ENCODE assay signal across 1 cellular context in the genomic region with DNA sequence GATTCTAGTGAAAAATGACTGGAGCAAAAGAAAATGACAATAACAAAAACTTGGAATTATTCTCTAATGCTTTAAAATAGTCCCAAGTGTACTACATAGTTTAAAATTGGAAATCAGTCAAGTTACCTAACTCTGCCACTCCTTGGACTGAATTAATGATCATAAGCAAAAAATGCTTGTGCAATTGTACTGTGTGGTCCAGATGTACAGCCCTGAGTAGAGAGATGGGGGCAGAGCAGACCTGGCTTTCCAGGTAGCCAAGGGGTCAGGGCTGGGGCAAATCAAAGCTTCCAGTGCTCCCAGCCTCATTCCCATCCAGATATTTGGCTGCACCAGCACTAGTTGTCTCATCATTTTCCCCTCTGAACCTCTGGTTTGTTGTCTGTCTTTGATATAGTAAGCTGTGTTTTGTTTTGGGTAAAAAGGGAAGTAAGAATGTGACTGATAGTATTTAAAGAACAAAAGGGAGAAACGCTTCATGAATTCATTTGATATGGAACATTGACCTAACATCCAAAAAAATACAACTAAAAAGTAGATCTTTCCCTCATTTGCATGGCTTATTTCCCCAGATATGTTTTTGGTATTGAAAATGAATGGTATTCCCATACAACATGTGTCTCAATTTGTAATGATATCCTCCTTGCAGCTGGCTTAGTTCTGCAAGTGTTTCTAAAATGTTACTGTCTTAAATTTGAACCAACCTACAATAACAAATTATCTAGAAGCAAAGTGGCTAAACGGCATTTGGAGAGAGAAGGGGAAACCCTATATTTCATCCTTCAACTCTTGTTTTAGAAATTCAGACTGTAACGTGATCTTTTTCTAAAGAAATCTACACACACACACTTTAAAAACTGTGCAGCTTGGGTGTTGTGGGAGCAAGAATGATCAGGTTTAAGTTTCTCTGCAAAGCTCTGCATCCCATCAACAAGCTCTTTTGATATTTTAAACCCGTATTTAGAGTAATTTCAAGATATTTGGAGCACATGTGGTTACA.
TF ChIP-seq lines count a peak whose summit lies in the region.

No MANE protein-coding gene starts in this region.

TF ChIP-seq in GM12878, 131 proteins besides CTCF, POLR2A, EP300 and RAD21 (continued from another document):
- TF ChIP-seq, protein P1, sequence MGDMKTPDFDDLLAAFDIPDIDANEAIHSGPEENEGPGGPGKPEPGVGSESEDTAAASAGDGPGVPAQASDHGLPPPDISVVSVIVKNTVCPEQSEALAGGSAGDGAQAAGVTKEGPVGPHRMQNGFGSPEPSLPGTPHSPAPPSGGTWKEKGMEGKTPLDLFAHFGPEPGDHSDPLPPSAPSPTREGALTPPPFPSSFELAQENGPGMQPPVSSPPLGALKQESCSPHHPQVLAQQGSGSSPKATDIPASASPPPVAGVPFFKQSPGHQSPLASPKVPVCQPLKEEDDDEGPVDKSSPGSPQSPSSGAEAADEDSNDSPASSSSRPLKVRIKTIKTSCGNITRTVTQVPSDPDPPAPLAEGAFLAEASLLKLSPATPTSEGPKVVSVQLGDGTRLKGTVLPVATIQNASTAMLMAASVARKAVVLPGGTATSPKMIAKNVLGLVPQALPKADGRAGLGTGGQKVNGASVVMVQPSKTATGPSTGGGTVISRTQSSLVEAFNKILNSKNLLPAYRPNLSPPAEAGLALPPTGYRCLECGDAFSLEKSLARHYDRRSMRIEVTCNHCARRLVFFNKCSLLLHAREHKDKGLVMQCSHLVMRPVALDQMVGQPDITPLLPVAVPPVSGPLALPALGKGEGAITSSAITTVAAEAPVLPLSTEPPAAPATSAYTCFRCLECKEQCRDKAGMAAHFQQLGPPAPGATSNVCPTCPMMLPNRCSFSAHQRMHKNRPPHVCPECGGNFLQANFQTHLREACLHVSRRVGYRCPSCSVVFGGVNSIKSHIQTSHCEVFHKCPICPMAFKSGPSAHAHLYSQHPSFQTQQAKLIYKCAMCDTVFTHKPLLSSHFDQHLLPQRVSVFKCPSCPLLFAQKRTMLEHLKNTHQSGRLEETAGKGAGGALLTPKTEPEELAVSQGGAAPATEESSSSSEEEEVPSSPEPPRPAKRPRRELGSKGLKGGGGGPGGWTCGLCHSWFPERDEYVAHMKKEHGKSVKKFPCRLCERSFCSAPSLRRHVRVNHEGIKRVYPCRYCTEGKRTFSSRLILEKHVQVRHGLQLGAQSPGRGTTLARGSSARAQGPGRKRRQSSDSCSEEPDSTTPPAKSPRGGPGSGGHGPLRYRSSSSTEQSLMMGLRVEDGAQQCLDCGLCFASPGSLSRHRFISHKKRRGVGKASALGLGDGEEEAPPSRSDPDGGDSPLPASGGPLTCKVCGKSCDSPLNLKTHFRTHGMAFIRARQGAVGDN (IDR thresholded peaks at IDR 0.05), result no peak
- TF ChIP-seq, protein P2, sequence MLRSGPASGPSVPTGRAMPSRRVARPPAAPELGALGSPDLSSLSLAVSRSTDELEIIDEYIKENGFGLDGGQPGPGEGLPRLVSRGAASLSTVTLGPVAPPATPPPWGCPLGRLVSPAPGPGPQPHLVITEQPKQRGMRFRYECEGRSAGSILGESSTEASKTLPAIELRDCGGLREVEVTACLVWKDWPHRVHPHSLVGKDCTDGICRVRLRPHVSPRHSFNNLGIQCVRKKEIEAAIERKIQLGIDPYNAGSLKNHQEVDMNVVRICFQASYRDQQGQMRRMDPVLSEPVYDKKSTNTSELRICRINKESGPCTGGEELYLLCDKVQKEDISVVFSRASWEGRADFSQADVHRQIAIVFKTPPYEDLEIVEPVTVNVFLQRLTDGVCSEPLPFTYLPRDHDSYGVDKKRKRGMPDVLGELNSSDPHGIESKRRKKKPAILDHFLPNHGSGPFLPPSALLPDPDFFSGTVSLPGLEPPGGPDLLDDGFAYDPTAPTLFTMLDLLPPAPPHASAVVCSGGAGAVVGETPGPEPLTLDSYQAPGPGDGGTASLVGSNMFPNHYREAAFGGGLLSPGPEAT (IDR thresholded peaks at IDR 0.05; ENCODE audit: low read depth), result 0 out of 2 replicates have a peak, but pooled peaks have one; percentile 17
- TF ChIP-seq FOXM1 (IDR thresholded peaks at IDR 0.05; ENCODE audit: low read depth, low read length) (no peak), KAT2A (conservative IDR thresholded peaks at IDR 0.05; ENCODE audit: control insufficient read depth, low read depth, low read length) (no peak), KDM1A (IDR thresholded peaks at IDR 0.05; ENCODE audit: borderline replicate concordance) (no peak), JUND (IDR thresholded peaks at IDR 0.05; ENCODE audit: low read depth, low read length) (no peak), ZNF207 (IDR thresholded peaks at IDR 0.05; ENCODE audit: borderline replicate concordance) (no peak), RB1 (IDR thresholded peaks at IDR 0.05; ENCODE audit: borderline replicate concordance) (no peak), RAD51 (IDR thresholded peaks at IDR 0.05) (no peak), NR2C2 (IDR thresholded peaks at IDR 0.05; ENCODE audit: borderline replicate concordance, control insufficient read depth, insufficient read length, low read depth) (no peak)
- TF ChIP-seq, protein P3, sequence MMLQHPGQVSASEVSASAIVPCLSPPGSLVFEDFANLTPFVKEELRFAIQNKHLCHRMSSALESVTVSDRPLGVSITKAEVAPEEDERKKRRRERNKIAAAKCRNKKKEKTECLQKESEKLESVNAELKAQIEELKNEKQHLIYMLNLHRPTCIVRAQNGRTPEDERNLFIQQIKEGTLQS (IDR thresholded peaks at IDR 0.05; ENCODE audit: borderline replicate concordance, extremely low read depth, low read depth, low read length), result no peak
- TF ChIP-seq, protein P4, sequence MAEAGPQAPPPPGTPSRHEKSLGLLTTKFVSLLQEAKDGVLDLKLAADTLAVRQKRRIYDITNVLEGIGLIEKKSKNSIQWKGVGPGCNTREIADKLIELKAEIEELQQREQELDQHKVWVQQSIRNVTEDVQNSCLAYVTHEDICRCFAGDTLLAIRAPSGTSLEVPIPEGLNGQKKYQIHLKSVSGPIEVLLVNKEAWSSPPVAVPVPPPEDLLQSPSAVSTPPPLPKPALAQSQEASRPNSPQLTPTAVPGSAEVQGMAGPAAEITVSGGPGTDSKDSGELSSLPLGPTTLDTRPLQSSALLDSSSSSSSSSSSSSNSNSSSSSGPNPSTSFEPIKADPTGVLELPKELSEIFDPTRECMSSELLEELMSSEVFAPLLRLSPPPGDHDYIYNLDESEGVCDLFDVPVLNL (IDR thresholded peaks at IDR 0.05; ENCODE audit: low read depth, low read length), result no peak
